ENCODE assay signal across 36 cellular contexts in the genomic region with DNA sequence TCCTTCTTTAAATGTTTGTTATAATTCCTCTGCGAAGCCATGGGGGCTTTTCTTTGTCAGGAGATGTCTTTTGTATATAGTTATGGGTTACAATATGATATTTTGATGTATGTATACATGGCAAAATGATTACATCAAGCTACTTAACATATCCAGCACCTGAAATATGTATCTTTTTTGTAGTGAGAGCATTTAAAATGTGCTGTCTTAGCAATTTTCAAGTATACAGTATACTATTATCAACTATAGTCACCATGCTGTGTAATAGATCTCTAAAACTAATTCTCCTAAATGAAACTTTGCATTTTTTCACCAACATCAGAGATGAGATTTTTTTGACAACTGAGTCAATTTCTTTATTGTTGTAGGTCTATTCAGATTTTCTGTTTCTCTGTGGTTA.
DNase-seq lines count a peak whose midpoint lies in the region; ATAC-seq, FAIRE-seq and TF ChIP-seq lines count a peak whose summit lies in the region.
"Had no signal": no experiment of that assay in that cellular context is flagged by ENCODE, and none has a peak within 500 bp of the region (broad histone marks: within the 10 kb centered on the region; RNA-seq: fewer than 3 reads in every experiment).

No MANE protein-coding gene starts in this region.

- H2BK5ac ChIP-seq in IMR-90 (ENCODE audit: low read depth, low read length, poor library complexity, severe bottlenecking): no peak overlapping the region

- no peak overlapping the region for H3K56ac ChIP-seq in IMR-90 (ENCODE audit: extremely low read depth, insufficient read depth, low read length)

- no peaks in the 10 kb centered on the region for H3K4me1 Mint-ChIP-seq in activated naive CD8-positive, alpha-beta T cell treated with anti-CD3 and anti-CD28 coated beads for 36 hours
- H3K4me1 Mint-ChIP-seq: B cell; CD14-positive monocyte; CD4-positive, alpha-beta memory T cell; CD4-positive, CD25-positive, alpha-beta regulatory T cell; CD8-positive, alpha-beta memory T cell had no signal

- no peak overlapping the region for H3K4ac ChIP-seq in IMR-90 (ENCODE audit: low read depth, low read length)

- no peak overlapping the region for H3K14ac ChIP-seq in IMR-90 (replicated peaks; ENCODE audit: low read depth, low read length)

- H3K4me3 ChIP-seq in HepG2 (replicated peaks in 1 of 3; ENCODE audit: insufficient read depth in 1 of 3, low read depth in 2 of 3, low read length in 3 of 3): no peak overlapping the region
- H3K4me3 ChIP-seq in right lobe of liver: no peak overlapping the region
- no peak overlapping the region for H3K4me3 ChIP-seq in A549
- H3K4me3 ChIP-seq in IMR-90 (ENCODE audit: insufficient read depth, low read depth, low read length): no peak overlapping the region
- H3K4me3 ChIP-seq in K562: no peak overlapping the region
- H3K4me3 ChIP-seq: BLaER1; BLaER1 treated with 17β-estradiol and CSF1 and Interleukin-3, amounts not matched to agents 10 nM and 100 nM had no signal

- intact Hi-C loops in HepG2 (cut with micrococcal nuclease; ENCODE audit: unreplicated experiment): no loop called here
- intact Hi-C loops in right lobe of liver (cut with DNase I): no loop called here
- intact Hi-C loops in IMR-90 (cut with micrococcal nuclease): no loop called here
- intact Hi-C loops in K562 (cut with micrococcal nuclease): no loop called here

- no peak overlapping the region for H3K4me3 Mint-ChIP-seq in activated naive CD8-positive, alpha-beta T cell treated with anti-CD3 and anti-CD28 coated beads for 36 hours
- H3K4me3 Mint-ChIP-seq: B cell; CD14-positive monocyte; CD4-positive, alpha-beta memory T cell; CD4-positive, alpha-beta T cell; CD4-positive, CD25-positive, alpha-beta regulatory T cell; CD8-positive, alpha-beta memory T cell; CD8-positive, alpha-beta T cell had no signal

- BruUV-seq in HepG2 (replicated peaks; lab: Mats Ljungman, UMichigan) (no TSS peak), IMR-90 (replicated peaks; lab: Mats Ljungman, UMichigan) (no TSS peak), K562 (replicated peaks; lab: Mats Ljungman, UMichigan) (no TSS peak)

- H3K9ac ChIP-seq in HepG2 (ENCODE audit: insufficient read depth, low read depth, low read length): no peak overlapping the region
- H3K9ac ChIP-seq in IMR-90 (ENCODE audit: low read depth, low read length): no peak overlapping the region
- no peak overlapping the region for H3K9ac ChIP-seq in K562 (ENCODE audit: insufficient read depth in 1 of 2, low read depth in 2 of 2, low read length in 2 of 2)
- H3K9ac ChIP-seq: BLaER1; BLaER1 treated with 17β-estradiol and CSF1 and Interleukin-3, amounts not matched to agents 10 nM and 100 nM had no signal

- TF ChIP-seq RAD21 in HepG2 (CRISPR knock-in tag; IDR thresholded peaks at IDR 0.05): no peak
- no peak for TF ChIP-seq RAD21 in A549 (conservative IDR thresholded peaks at IDR 0.05 in 1 of 2, IDR thresholded peaks at IDR 0.05 in 1 of 2)
- TF ChIP-seq RAD21 in IMR-90 (IDR thresholded peaks at IDR 0.05; ENCODE audit: low read length): no peak
- TF ChIP-seq RAD21 in K562 (CRISPR knock-in tag; conservative IDR thresholded peaks at IDR 0.05 in 1 of 2, IDR thresholded peaks at IDR 0.05 in 1 of 2): no peak

- CTCF ChIA-PET in HepG2 (lab: Yijun Ruan, JAX; ENCODE audit: low intra/inter-chr PET ratio, low total read pairs): no interaction called here
- CTCF ChIA-PET in A549 (lab: Yijun Ruan, JAX): no interaction called here
- CTCF ChIA-PET in IMR-90 (lab: Yijun Ruan, JAX): no interaction called here
- CTCF ChIA-PET in K562 (lab: Yijun Ruan, JAX; ENCODE audit: low intra/inter-chr PET ratio): interaction anchor here (0.6 kb wide), 1 partner anchor 31 kb away, joined by 3 read pairs; no protein-coding TSS in a partner anchor

- dilution Hi-C loops in IMR-90 (cut with HindIII; ENCODE audit: low sequenced_read_pairs, unreplicated experiment): no loop called here

- in situ Hi-C loops in HepG2 (cut with HindIII; ENCODE audit: extremely low pct_ligation_motif_present, low pct_unique_long_range_greater_than_20kb): no loop called here
- in situ Hi-C loops in IMR-90 (cut with MboI; ENCODE audit: low sequenced_read_pairs): no loop called here
- in situ Hi-C loops in K562 (cut with MboI): no loop called here

- no peak overlapping the region for H2AK5ac ChIP-seq in IMR-90 (ENCODE audit: low read depth, low read length)

- no peaks in the 10 kb centered on the region for H4K20me1 ChIP-seq in HepG2 (ENCODE audit: insufficient read depth, low read length)
- H4K20me1 ChIP-seq in IMR-90 (ENCODE audit: insufficient read depth, low read length): no peaks in the 10 kb centered on the region
- no peaks in the 10 kb centered on the region for H4K20me1 ChIP-seq in K562 (replicated peaks; ENCODE audit: control insufficient read depth, insufficient read depth, low read length)
- H4K20me1 ChIP-seq: BLaER1 had no signal

- H3K4me1 ChIP-seq in HepG2 (ENCODE audit: insufficient read depth, low read length) (no peaks in the 10 kb centered on the region), right lobe of liver (no peaks in the 10 kb centered on the region), A549 (no peaks in the 10 kb centered on the region), IMR-90 (ENCODE audit: control insufficient read depth, insufficient read depth, low read length) (no peaks in the 10 kb centered on the region), K562 (replicated peaks in 1 of 2; ENCODE audit: control insufficient read depth in 2 of 2, insufficient read depth in 2 of 2, low read length in 2 of 2) (no peaks in the 10 kb centered on the region)
- H3K4me1 ChIP-seq: BE2C, Caco-2 had no signal

- H3K79me2 ChIP-seq in HepG2 (ENCODE audit: insufficient read depth, low read length): no peaks in the 10 kb centered on the region
- H3K79me2 ChIP-seq in K562 (ENCODE audit: control insufficient read depth, insufficient read depth, low read length): no peaks in the 10 kb centered on the region

- H4K8ac ChIP-seq in IMR-90 (ENCODE audit: low read depth in 2 of 2, low read length in 2 of 2): no peak overlapping the region

- TF ChIP-seq EP300 in HepG2 (IDR thresholded peaks at IDR 0.05; ENCODE audit: low read depth in 2 of 2, low read length in 2 of 2): no peak
- TF ChIP-seq EP300 in HepG2 (CRISPR knock-in tag; IDR thresholded peaks at IDR 0.05; ENCODE audit: borderline replicate concordance): no peak
- TF ChIP-seq EP300 in A549 (IDR thresholded peaks at IDR 0.05): no peak
- no peak for TF ChIP-seq EP300 in K562 (IDR thresholded peaks at IDR 0.05; ENCODE audit: low read length)

- no peak overlapping the region for H3K23ac ChIP-seq in IMR-90 (ENCODE audit: low read depth, low read length)

- ATAC-seq in HepG2: no peak
- ATAC-seq in right lobe of liver: no peak
- ATAC-seq in A549: no peak
- ATAC-seq in IMR-90 (ENCODE audit: low read depth): no peak
- no peak for ATAC-seq in K562
- ATAC-seq: CD8-positive, alpha-beta T cell had no signal

- H3K36me3 ChIP-seq in HepG2 (replicated peaks in 1 of 2; ENCODE audit: control insufficient read depth in 1 of 2, insufficient read depth in 2 of 2, low read length in 2 of 2) (no peaks in the 10 kb centered on the region), right lobe of liver (no peaks in the 10 kb centered on the region), IMR-90 (ENCODE audit: control insufficient read depth, insufficient read depth, low read length) (no peaks in the 10 kb centered on the region), K562 (ENCODE audit: control insufficient read depth, insufficient read depth, low read length) (no peaks in the 10 kb centered on the region)
- H3K36me3 ChIP-seq: BE2C, BLaER1 had no signal

- no peak overlapping the region for H4K91ac ChIP-seq in IMR-90 (ENCODE audit: insufficient read depth, low read depth, low read length)

- POLR2A ChIA-PET in HepG2 (lab: Yijun Ruan, JAX) (no interaction called here), A549 (lab: Yijun Ruan, JAX) (no interaction called here), IMR-90 (lab: Charles Lee; ENCODE audit: unreplicated experiment) (no interaction called here), K562 (lab: Yijun Ruan, JAX) (no interaction called here)

- H2BK20ac ChIP-seq in IMR-90 (ENCODE audit: low read depth, low read length): no peak overlapping the region

- no peak overlapping the region for H2BK15ac ChIP-seq in IMR-90 (ENCODE audit: low read depth, low read length)

- H3K9me1 ChIP-seq in IMR-90 (ENCODE audit: insufficient read depth, low read length): no peaks in the 10 kb centered on the region
- H3K9me1 ChIP-seq in K562 (ENCODE audit: control insufficient read depth, insufficient read depth, low read length): no peaks in the 10 kb centered on the region

- H3K9me3 ChIP-seq in HepG2 (ENCODE audit: low read length): no peaks in the 10 kb centered on the region
- no peaks in the 10 kb centered on the region for H3K9me3 ChIP-seq in right lobe of liver
- no peaks in the 10 kb centered on the region for H3K9me3 ChIP-seq in A549
- H3K9me3 ChIP-seq in IMR-90 (ENCODE audit: control insufficient read depth, insufficient read depth, low read length): peaks cover 13% of the 10 kb centered on the region
- no peaks in the 10 kb centered on the region for H3K9me3 ChIP-seq in K562 (replicated peaks; ENCODE audit: control insufficient read depth, insufficient read depth, low read depth, low read length)
- H3K9me3 ChIP-seq: BE2C, Caco-2 had no signal

- H4K5ac ChIP-seq in IMR-90 (ENCODE audit: low read depth, low read length): no peak overlapping the region

- 0% methylated on average over 1 of the region's 1 CpG for WGBS in HepG2 (ENCODE audit: low lambda C conversion rate)
- 27% methylated on average over 1 of the region's 1 CpG for WGBS in right lobe of liver (ENCODE audit: insufficient coverage, low coverage, low lambda C conversion rate, missing lambda C conversion rate)
- WGBS in A549 (ENCODE audit: missing lambda C conversion rate): 3% methylated on average over 1 of the region's 1 CpG
- WGBS in IMR-90 (ENCODE audit: extremely low coverage in 2 of 2, insufficient read length in 1 of 2), 2 experiments: no CpG with 5 or more reads among the region's 1 CpG
- WGBS in K562 (ENCODE audit: insufficient coverage, low coverage, missing lambda C conversion rate): 0% methylated on average over 1 of the region's 1 CpG

- H2AK9ac ChIP-seq in IMR-90 (replicated peaks; ENCODE audit: low read depth, low read length, poor library complexity): no peak overlapping the region

- peaks cover 6% of the 10 kb centered on the region for H3K9me3 Mint-ChIP-seq in activated naive CD8-positive, alpha-beta T cell treated with anti-CD3 and anti-CD28 coated beads for 36 hours

- H3K18ac ChIP-seq in IMR-90 (ENCODE audit: low read depth, low read length): no peak overlapping the region

- H2AFZ ChIP-seq in HepG2 (ENCODE audit: low read length) (no peak overlapping the region), IMR-90 (replicated peaks; ENCODE audit: low read length, poor library complexity) (no peak overlapping the region), K562 (ENCODE audit: low read depth, low read length) (no peak overlapping the region)

- no peak overlapping the region for H3K4me2 ChIP-seq in HepG2 (ENCODE audit: low read depth, low read length)
- H3K4me2 ChIP-seq in A549: no peak overlapping the region
- no peak overlapping the region for H3K4me2 ChIP-seq in IMR-90 (ENCODE audit: low read depth, low read length)
- H3K4me2 ChIP-seq in K562 (ENCODE audit: insufficient read depth, low read length): no peak overlapping the region
- H3K4me2 ChIP-seq: BLaER1; BLaER1 treated with 17β-estradiol and CSF1 and Interleukin-3, amounts not matched to agents 10 nM and 100 nM had no signal

- H3K27ac Mint-ChIP-seq in activated naive CD8-positive, alpha-beta T cell treated with anti-CD3 and anti-CD28 coated beads for 36 hours: no peak overlapping the region
- H3K27ac Mint-ChIP-seq: B cell; CD14-positive monocyte; CD4-positive, alpha-beta memory T cell; CD4-positive, alpha-beta T cell; CD4-positive, CD25-positive, alpha-beta regulatory T cell; CD8-positive, alpha-beta memory T cell; CD8-positive, alpha-beta T cell had no signal

- DNase-seq in HepG2 (ENCODE audit: low spot score): no peak
- no peak for DNase-seq in right lobe of liver
- no peak for DNase-seq in A549 (ENCODE audit: low read depth in 1 of 2, low spot score in 1 of 2)
- no peak for DNase-seq in IMR-90
- no peak for DNase-seq in K562 (ENCODE audit: extremely low read depth in 1 of 4, low spot score in 3 of 4)
- no peak for DNase-seq in activated naive CD8-positive, alpha-beta T cell treated with anti-CD3 and anti-CD28 coated beads for 36 hours
- DNase-seq in NCI-H2029 treated with DMSO at 0.1 percent for 48 hours (lab: John Stamatoyannopoulos, UW): no peak
- DNase-seq in SW480 (ENCODE audit: low spot score): no peak
- DNase-seq: 8988T; ACHN; AML-193; BE2C; C1 segment of cervical spinal cord; Caco-2; Calu3; CD4-positive, alpha-beta memory T cell; CD4-positive, alpha-beta T cell; CD4-positive, CD25-positive, alpha-beta regulatory T cell; CD8-positive, alpha-beta memory T cell; CD8-positive, alpha-beta T cell; COR-L47; DMS 273 treated with DMSO at 0.1 percent for 48 hours; DMS153; DMS53; DMS79; DMS79 treated with DMSO at 0.1 percent for 48 hours; DND-41; EL had no signal

- no peaks in the 10 kb centered on the region for H3K79me1 ChIP-seq in IMR-90 (ENCODE audit: low read depth in 1 of 2, low read length in 2 of 2)

- TF ChIP-seq CTCF in HepG2 (CRISPR knock-in tag; IDR thresholded peaks at IDR 0.05) (no peak), right lobe of liver (IDR thresholded peaks at IDR 0.05) (no peak), A549 (IDR thresholded peaks at IDR 0.05) (no peak), IMR-90 (conservative IDR thresholded peaks at IDR 0.05; ENCODE audit: low read depth, low read length) (no peak), K562 (IDR thresholded peaks at IDR 0.05 in 2 of 3, conservative IDR thresholded peaks at IDR 0.05 in 1 of 3; ENCODE audit: insufficient read depth in 2 of 3, low read depth in 1 of 3, low read length in 3 of 3) (no peak)

- H3K27me3 Mint-ChIP-seq in activated naive CD8-positive, alpha-beta T cell treated with anti-CD3 and anti-CD28 coated beads for 36 hours: no peaks in the 10 kb centered on the region
- H3K27me3 Mint-ChIP-seq: B cell; CD4-positive, alpha-beta memory T cell; CD4-positive, alpha-beta T cell; CD4-positive, CD25-positive, alpha-beta regulatory T cell; CD8-positive, alpha-beta memory T cell had no signal

- FAIRE-seq in HepG2 (lab: Jason Lieb, UNC): no peak
- no peak for FAIRE-seq in A549 (lab: Jason Lieb, UNC)
- FAIRE-seq in K562 (lab: Jason Lieb, UNC): no peak
- FAIRE-seq: A204.1, D721Med had no signal

- no peak for TF ChIP-seq POLR2A in HepG2 (IDR thresholded peaks at IDR 0.05; ENCODE audit: insufficient read depth in 1 of 2, low read depth in 2 of 2, low read length in 2 of 2)
- no peak for TF ChIP-seq POLR2A in right lobe of liver (IDR thresholded peaks at IDR 0.05)
- no peak for TF ChIP-seq POLR2A in A549 (IDR thresholded peaks at IDR 0.05; ENCODE audit: low read length)
- no peak for TF ChIP-seq POLR2A in IMR-90 (IDR thresholded peaks at IDR 0.05; ENCODE audit: low read depth, low read length)
- no peak for TF ChIP-seq POLR2A in K562 (conservative IDR thresholded peaks at IDR 0.05)

- H2BK120ac ChIP-seq in IMR-90 (ENCODE audit: low read depth, low read length): no peak overlapping the region

- no peaks in the 10 kb centered on the region for H3K27me3 ChIP-seq in HepG2 (ENCODE audit: control insufficient read depth in 1 of 2, insufficient read depth in 2 of 2, low read length in 2 of 2)
- H3K27me3 ChIP-seq in right lobe of liver: no peaks in the 10 kb centered on the region
- no peaks in the 10 kb centered on the region for H3K27me3 ChIP-seq in IMR-90 (ENCODE audit: control insufficient read depth, insufficient read depth, low read length)
- H3K27me3 ChIP-seq in K562 (ENCODE audit: control insufficient read depth in 2 of 2, insufficient read depth in 2 of 2, low read length in 2 of 2): no peaks in the 10 kb centered on the region
- H3K27me3 ChIP-seq: BE2C; BLaER1; BLaER1 treated with 17β-estradiol and CSF1 and Interleukin-3, amounts not matched to agents 10 nM and 100 nM had no signal

- H3K27ac ChIP-seq in HepG2 (ENCODE audit: extremely low read length, insufficient read depth, low read length): no peak overlapping the region
- H3K27ac ChIP-seq in right lobe of liver: no peak overlapping the region
- no peak overlapping the region for H3K27ac ChIP-seq in A549
- H3K27ac ChIP-seq in IMR-90 (ENCODE audit: insufficient read depth, low read length): no peak overlapping the region
- no peak overlapping the region for H3K27ac ChIP-seq in K562 (ENCODE audit: extremely low read depth, low read depth, low read length)
- H3K27ac ChIP-seq: 22Rv1; BLaER1; BLaER1 treated with 17β-estradiol and CSF1 and Interleukin-3, amounts not matched to agents 10 nM and 100 nM; C4-2B had no signal

- H3K36me3 Mint-ChIP-seq in activated naive CD8-positive, alpha-beta T cell treated with anti-CD3 and anti-CD28 coated beads for 36 hours: no peaks in the 10 kb centered on the region
- H3K36me3 Mint-ChIP-seq: CD14-positive monocyte; CD4-positive, alpha-beta memory T cell; CD4-positive, CD25-positive, alpha-beta regulatory T cell; CD8-positive, alpha-beta memory T cell; CD8-positive, alpha-beta T cell had no signal

Comparison
In these comparisons a context has a peak if more than half of its experiments do, and no peak if none do; other contexts are left out.
1. Of the 241 proteins assayed by ChIP-seq in both HepG2 and K562: peak only in HepG2: MAFF and MAFK; only in K562: none; in both: none; in neither: 239.